In genomic region chr6:26502169-26502568, GRCh38 we compare ENCODE assay signal across 1 cellular context.
TF ChIP-seq lines count a peak whose summit lies in the region.

No MANE protein-coding gene starts in this region.

TF ChIP-seq in GM12878, 131 proteins besides CTCF, POLR2A, EP300 and RAD21:
- no peak for TF ChIP-seq NR2C2 (IDR thresholded peaks at IDR 0.05; ENCODE audit: borderline replicate concordance, control insufficient read depth, insufficient read length, low read depth)
- TF ChIP-seq TCF12 (IDR thresholded peaks at IDR 0.05; ENCODE audit: low read depth, low read length): no peak
- no peak for TF ChIP-seq NR2F1 (conservative IDR thresholded peaks at IDR 0.05)
- no peak for TF ChIP-seq CBX3 (IDR thresholded peaks at IDR 0.05; ENCODE audit: borderline replicate concordance, low read depth)
- TF ChIP-seq KDM1A (IDR thresholded peaks at IDR 0.05; ENCODE audit: borderline replicate concordance): no peak
- TF ChIP-seq ZNF217 (IDR thresholded peaks at IDR 0.05): no peak
- TF ChIP-seq, protein P1, sequence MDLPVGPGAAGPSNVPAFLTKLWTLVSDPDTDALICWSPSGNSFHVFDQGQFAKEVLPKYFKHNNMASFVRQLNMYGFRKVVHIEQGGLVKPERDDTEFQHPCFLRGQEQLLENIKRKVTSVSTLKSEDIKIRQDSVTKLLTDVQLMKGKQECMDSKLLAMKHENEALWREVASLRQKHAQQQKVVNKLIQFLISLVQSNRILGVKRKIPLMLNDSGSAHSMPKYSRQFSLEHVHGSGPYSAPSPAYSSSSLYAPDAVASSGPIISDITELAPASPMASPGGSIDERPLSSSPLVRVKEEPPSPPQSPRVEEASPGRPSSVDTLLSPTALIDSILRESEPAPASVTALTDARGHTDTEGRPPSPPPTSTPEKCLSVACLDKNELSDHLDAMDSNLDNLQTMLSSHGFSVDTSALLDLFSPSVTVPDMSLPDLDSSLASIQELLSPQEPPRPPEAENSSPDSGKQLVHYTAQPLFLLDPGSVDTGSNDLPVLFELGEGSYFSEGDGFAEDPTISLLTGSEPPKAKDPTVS (IDR thresholded peaks at IDR 0.05; ENCODE audit: low read depth, low read length): no peak
- TF ChIP-seq PAX8 (IDR thresholded peaks at IDR 0.05): no peak
- no peak for TF ChIP-seq CEBPB (IDR thresholded peaks at IDR 0.05; ENCODE audit: borderline replicate concordance in 1 of 2, low read depth in 2 of 2, low read length in 2 of 2)
- no peak for TF ChIP-seq BMI1 (IDR thresholded peaks at IDR 0.05; ENCODE audit: borderline replicate concordance)
- TF ChIP-seq, protein P2, sequence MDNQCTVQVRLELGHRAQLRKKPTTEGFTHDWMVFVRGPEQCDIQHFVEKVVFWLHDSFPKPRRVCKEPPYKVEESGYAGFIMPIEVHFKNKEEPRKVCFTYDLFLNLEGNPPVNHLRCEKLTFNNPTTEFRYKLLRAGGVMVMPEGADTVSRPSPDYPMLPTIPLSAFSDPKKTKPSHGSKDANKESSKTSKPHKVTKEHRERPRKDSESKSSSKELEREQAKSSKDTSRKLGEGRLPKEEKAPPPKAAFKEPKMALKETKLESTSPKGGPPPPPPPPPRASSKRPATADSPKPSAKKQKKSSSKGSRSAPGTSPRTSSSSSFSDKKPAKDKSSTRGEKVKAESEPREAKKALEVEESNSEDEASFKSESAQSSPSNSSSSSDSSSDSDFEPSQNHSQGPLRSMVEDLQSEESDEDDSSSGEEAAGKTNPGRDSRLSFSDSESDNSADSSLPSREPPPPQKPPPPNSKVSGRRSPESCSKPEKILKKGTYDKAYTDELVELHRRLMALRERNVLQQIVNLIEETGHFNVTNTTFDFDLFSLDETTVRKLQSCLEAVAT (IDR thresholded peaks at IDR 0.05): no peak
- TF ChIP-seq ZNF24 (IDR thresholded peaks at IDR 0.05): no peak
- no peak for TF ChIP-seq GATAD2B (conservative IDR thresholded peaks at IDR 0.05; ENCODE audit: low read depth)
- TF ChIP-seq NBN (IDR thresholded peaks at IDR 0.05): no peak
- no peak for TF ChIP-seq SMAD1 (IDR thresholded peaks at IDR 0.05; ENCODE audit: low read depth, partially characterized antibody)
